8 cellular contexts compared by ENCODE assay signal in genomic region chr12:47155457-47156166, GRCh38.
DNase-seq lines count a peak whose midpoint lies in the region; ATAC-seq and TF ChIP-seq lines count a peak whose summit lies in the region.

No MANE protein-coding gene starts in this region.

- H3K4me3 ChIP-seq in body of pancreas = no peak overlapping the region
- no peak overlapping the region for H3K4me3 ChIP-seq in Caco-2 (ENCODE audit: low read depth, low read length)

- 76 to 78% methylated on average over 3 of the region's 3 CpGs for WGBS in body of pancreas, 2 donors

- H3K4me1 Mint-ChIP-seq in CD4-positive, alpha-beta T cell (ENCODE audit: low read depth) = peaks cover 60% of the 10 kb centered on the region
- peaks cover 21% of the 10 kb centered on the region for H3K4me1 Mint-ChIP-seq in HFFc6 (ENCODE audit: low read depth)
- H3K4me1 Mint-ChIP-seq in memory B cell = peaks cover 10% of the 10 kb centered on the region
- peaks cover 13% of the 10 kb centered on the region for H3K4me1 Mint-ChIP-seq in Caco-2 (ENCODE audit: low read depth, unreplicated experiment)

- POLR2A ChIA-PET in CD4-positive, alpha-beta T cell (lab: Charles Lee) = interaction anchor here (0.6 to 2.3 kb wide), 4 partner anchors 10 to 73 kb away, joined by 3 to 7 read pairs (median 4); no protein-coding TSS in a partner anchor
- POLR2A ChIA-PET in Caco-2 (lab: Charles Lee) = no interaction called here

- peak; percentile 68 for ATAC-seq in CD4-positive, alpha-beta T cell (ENCODE audit: poor library complexity)
- ATAC-seq in body of pancreas (peak; percentile 75), memory B cell (ENCODE audit: low read depth) (peak; percentile 14), GM21529 (IDR thresholded peaks at IDR 0.05; ENCODE audit: unreplicated experiment) (no peak)

- no peak overlapping the region for H3K4me3 Mint-ChIP-seq in CD4-positive, alpha-beta T cell
- H3K4me3 Mint-ChIP-seq in HFFc6 (no peak overlapping the region), memory B cell (no peak overlapping the region), Caco-2 (ENCODE audit: unreplicated experiment) (no peak overlapping the region)

- H3K27ac Mint-ChIP-seq in CD4-positive, alpha-beta T cell = peak overlapping the region; percentile 72
- peak overlapping the region; percentile 53 for H3K27ac Mint-ChIP-seq in HFFc6
- peak overlapping the region; percentile 65 for H3K27ac Mint-ChIP-seq in memory B cell
- no peak overlapping the region for H3K27ac Mint-ChIP-seq in Caco-2 (ENCODE audit: unreplicated experiment)

- peaks cover 45% of the 10 kb centered on the region for H3K4me1 ChIP-seq in body of pancreas
- peaks cover 10% of the 10 kb centered on the region for H3K4me1 ChIP-seq in Caco-2

- H3K9me3 Mint-ChIP-seq in CD4-positive, alpha-beta T cell = peaks cover 6% of the 10 kb centered on the region
- peaks cover 9% of the 10 kb centered on the region; the same call in 1 of the 2 replicates for H3K9me3 Mint-ChIP-seq in HFFc6
- H3K9me3 Mint-ChIP-seq in memory B cell = peaks cover 3% of the 10 kb centered on the region
- peaks cover 24% of the 10 kb centered on the region for H3K9me3 Mint-ChIP-seq in Caco-2 (ENCODE audit: unreplicated experiment)

- no peak overlapping the region for H3K27ac ChIP-seq in CD4-positive, alpha-beta T cell (ENCODE audit: low read depth, low read length)
- H3K27ac ChIP-seq in body of pancreas = peak overlapping the region; percentile 39 to 79 (median 61)

- no peaks in the 10 kb centered on the region for H3K27me3 ChIP-seq in CD4-positive, alpha-beta T cell (ENCODE audit: control insufficient read depth, insufficient read depth, low read length)
- no peaks in the 10 kb centered on the region for H3K27me3 ChIP-seq in body of pancreas
- H3K27me3 ChIP-seq in Caco-2 (replicated peaks; ENCODE audit: control insufficient read depth, insufficient read depth, low read length) = no peaks in the 10 kb centered on the region

- no peak for TF ChIP-seq CTCF in CD4-positive, alpha-beta T cell (IDR thresholded peaks at IDR 0.05)
- no peak for TF ChIP-seq CTCF in HFFc6 (IDR thresholded peaks at IDR 0.05)
- no peak for TF ChIP-seq CTCF in body of pancreas (IDR thresholded peaks at IDR 0.05)
- no peak for TF ChIP-seq CTCF in Caco-2 (IDR thresholded peaks at IDR 0.05; ENCODE audit: insufficient read depth in 1 of 2, low read depth in 1 of 2, low read length in 1 of 2, severe bottlenecking in 1 of 2, unreplicated experiment in 1 of 2)

- intact Hi-C loops in CD4-positive, alpha-beta T cell (cut with DNase I, micrococcal nuclease) = no loop called here
- intact Hi-C loops in body of pancreas (cut with DNase I) = no loop called here
- intact Hi-C loops in Caco-2 (cut with micrococcal nuclease; ENCODE audit: unreplicated experiment) = no loop called here

- H3K36me3 ChIP-seq in body of pancreas (replicated peaks in 1 of 2; ENCODE audit: insufficient read depth in 1 of 2, low read depth in 2 of 2) (no peaks in the 10 kb centered on the region), Caco-2 (ENCODE audit: control insufficient read depth, insufficient read depth, low read length) (no peaks in the 10 kb centered on the region)

- BruUV-seq in Caco-2 (replicated peaks; lab: Mats Ljungman, UMichigan) = no TSS peak

- H3K36me3 Mint-ChIP-seq in CD4-positive, alpha-beta T cell (ENCODE audit: low read depth) = peaks cover 38% of the 10 kb centered on the region
- peaks cover 28% of the 10 kb centered on the region for H3K36me3 Mint-ChIP-seq in HFFc6 (ENCODE audit: low read depth)
- peaks cover 27% of the 10 kb centered on the region for H3K36me3 Mint-ChIP-seq in memory B cell
- no peaks in the 10 kb centered on the region for H3K36me3 Mint-ChIP-seq in Caco-2 (ENCODE audit: insufficient read depth, unreplicated experiment)

- no peaks in the 10 kb centered on the region for H3K27me3 Mint-ChIP-seq in CD4-positive, alpha-beta T cell
- H3K27me3 Mint-ChIP-seq in HFFc6 (ENCODE audit: insufficient read depth) (no peaks in the 10 kb centered on the region), memory B cell (no peaks in the 10 kb centered on the region), Caco-2 (ENCODE audit: insufficient read depth, unreplicated experiment) (no peaks in the 10 kb centered on the region)

- peaks cover 7% of the 10 kb centered on the region for H3K9me3 ChIP-seq in CD4-positive, alpha-beta T cell (ENCODE audit: control insufficient read depth, low read length)
- no peaks in the 10 kb centered on the region for H3K9me3 ChIP-seq in body of pancreas
- peaks cover 9% of the 10 kb centered on the region; the same call in 1 of the 2 replicates for H3K9me3 ChIP-seq in Caco-2

- DNase-seq in CD4-positive, alpha-beta T cell = no peak
- peak; percentile 4 for DNase-seq in HFFc6
- peak in 1 of 4 donors; percentile 11 for DNase-seq in body of pancreas
- no peak for DNase-seq in memory B cell (ENCODE audit: low spot score in 2 of 2)
- DNase-seq in ACHN = no peak
- DNase-seq in Caco-2 = no peak
- no peak for DNase-seq in NCI-H82 treated with DMSO at 0.1 percent for 48 hours (lab: John Stamatoyannopoulos, UW; ENCODE audit: unreplicated experiment)

- TF ChIP-seq POLR2A in body of pancreas (IDR thresholded peaks at IDR 0.05) = no peak

- in situ Hi-C loops in ACHN (cut with HindIII; ENCODE audit: low pct_ligation_motif_present, low pct_unique_long_range_greater_than_20kb, low sequenced_read_pairs) = no loop called here

- CTCF ChIA-PET in CD4-positive, alpha-beta T cell (lab: Charles Lee) = interaction anchor here (1.1 kb wide), 1 partner anchor 10 kb away, joined by 3 read pairs; no protein-coding TSS in a partner anchor
- CTCF ChIA-PET in Caco-2 (lab: Charles Lee) = interaction anchor here (0.5 kb wide), 1 partner anchor 61 kb away, joined by 4 read pairs; no protein-coding TSS in a partner anchor
